ENCODE assay signal across 30 cellular contexts in the genomic region with DNA sequence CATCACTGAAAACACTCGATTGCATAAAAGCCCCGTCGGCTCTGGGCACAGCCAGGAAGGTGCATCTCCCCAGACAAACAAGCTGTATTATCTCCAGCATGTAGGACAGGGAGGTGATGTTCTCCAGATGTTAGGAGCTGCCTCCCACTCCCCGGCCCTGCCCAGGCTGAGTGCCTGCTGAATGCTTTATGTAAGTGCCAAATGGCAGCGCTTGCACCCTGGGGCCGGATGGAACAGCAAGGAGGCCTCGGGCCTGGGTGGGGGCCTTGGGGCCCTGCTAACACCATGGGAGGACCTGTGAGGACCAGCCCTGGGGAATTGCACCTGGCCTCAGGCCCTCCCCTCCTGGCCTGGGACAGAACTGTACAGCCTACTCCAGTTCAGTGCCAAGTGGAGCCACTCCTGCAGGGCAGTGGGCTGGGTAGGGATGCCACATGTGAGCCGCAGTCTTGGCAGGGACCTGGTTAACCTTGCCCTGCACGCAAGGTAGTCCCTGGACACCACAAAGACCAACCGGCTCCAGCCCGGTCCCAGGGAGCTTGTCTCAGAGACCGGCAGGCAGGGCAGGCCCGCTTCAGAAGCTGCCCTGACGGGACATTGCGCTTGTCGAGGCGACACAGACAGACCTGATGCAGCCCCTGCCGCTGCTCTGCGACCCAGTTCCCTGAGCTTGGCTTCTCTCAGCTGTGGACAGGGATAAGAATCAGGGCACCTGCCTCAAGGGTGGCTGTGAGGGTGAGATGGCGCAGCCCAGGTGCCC. TPM values are rescaled to one million over a fixed set of nuclear protein-coding genes. Genes with fewer than 3 reads are reported as not detected.
DNase-seq lines count a peak whose midpoint lies in the region; ATAC-seq and TF ChIP-seq lines count a peak whose summit lies in the region.
"Had no signal": no experiment of that assay in that cellular context is flagged by ENCODE, and none has a peak within 500 bp of the region (broad histone marks: within the 10 kb centered on the region; RNA-seq: fewer than 3 reads in every experiment).

No MANE protein-coding gene starts in this region.

- no peaks in the 10 kb centered on the region for H3K36me3 Mint-ChIP-seq in activated naive CD4-positive, alpha-beta T cell treated with anti-CD3 and anti-CD28 coated beads, Interleukin-2, amount 10 ng/mL, durations not matched to agents 7 days and 5 days
- no peaks in the 10 kb centered on the region for H3K36me3 Mint-ChIP-seq in activated naive CD4-positive, alpha-beta T cell treated with anti-CD3 and anti-CD28 coated beads for 36 hours (ENCODE audit: low read depth)
- no peaks in the 10 kb centered on the region for H3K36me3 Mint-ChIP-seq in chondrocyte (ENCODE audit: low read depth)
- no peaks in the 10 kb centered on the region for H3K36me3 Mint-ChIP-seq in progenitor cell of endocrine pancreas (ENCODE audit: insufficient read depth)
- H3K36me3 Mint-ChIP-seq: CD8-positive, alpha-beta memory T cell; naive B cell had no signal

- no peak for TF ChIP-seq POLR2A in adrenal gland (IDR thresholded peaks at IDR 0.05)

- peaks cover 19% of the 10 kb centered on the region for H3K4me1 Mint-ChIP-seq in activated naive CD4-positive, alpha-beta T cell treated with anti-CD3 and anti-CD28 coated beads, Interleukin-2, amount 10 ng/mL, durations not matched to agents 7 days and 5 days
- H3K4me1 Mint-ChIP-seq in activated naive CD4-positive, alpha-beta T cell treated with anti-CD3 and anti-CD28 coated beads for 36 hours (ENCODE audit: low read depth), result peaks cover 18% of the 10 kb centered on the region
- H3K4me1 Mint-ChIP-seq in chondrocyte (ENCODE audit: low read depth) (peaks cover 21% of the 10 kb centered on the region), progenitor cell of endocrine pancreas (ENCODE audit: low read depth) (peaks cover 30% of the 10 kb centered on the region)

- no peaks in the 10 kb centered on the region for H3K9me3 Mint-ChIP-seq in activated naive CD4-positive, alpha-beta T cell treated with anti-CD3 and anti-CD28 coated beads, Interleukin-2, amount 10 ng/mL, durations not matched to agents 7 days and 5 days
- H3K9me3 Mint-ChIP-seq in activated naive CD4-positive, alpha-beta T cell treated with anti-CD3 and anti-CD28 coated beads for 36 hours, result no peaks in the 10 kb centered on the region
- H3K9me3 Mint-ChIP-seq in chondrocyte (ENCODE audit: low read depth), result no peaks in the 10 kb centered on the region
- H3K9me3 Mint-ChIP-seq in progenitor cell of endocrine pancreas (ENCODE audit: low read depth), result no peaks in the 10 kb centered on the region
- H3K9me3 Mint-ChIP-seq: activated T-cell treated with anti-CD3 and anti-CD28 coated beads, Interleukin-2, amount 50 U/mL, for 4 hours; CD8-positive, alpha-beta memory T cell; effector memory CD8-positive, alpha-beta T cell; naive B cell had no signal

- no peak overlapping the region for H3K4me3 ChIP-seq in lower lobe of right lung
- peak overlapping the region in 1 of 2 donors; percentile 12 for H3K4me3 ChIP-seq in stomach smooth muscle (ENCODE audit: low read length in 2 of 2)
- no peak overlapping the region for H3K4me3 ChIP-seq in adrenal gland
- H3K4me3 ChIP-seq: esophagus muscularis mucosa, ovary, thyroid gland had no signal

- H3K27ac ChIP-seq in lower lobe of right lung (peak overlapping the region; percentile 83), stomach smooth muscle (ENCODE audit: low read length) (peak overlapping the region; percentile 58), adrenal gland (peak overlapping the region in 1 of 5 donors; percentile 89)

- no peaks in the 10 kb centered on the region for H3K36me3 ChIP-seq in lower lobe of right lung
- no peaks in the 10 kb centered on the region for H3K36me3 ChIP-seq in stomach smooth muscle (ENCODE audit: control insufficient read depth in 2 of 2, insufficient read depth in 2 of 2, low read length in 2 of 2)
- no peaks in the 10 kb centered on the region for H3K36me3 ChIP-seq in adrenal gland (replicated peaks in 1 of 2)
- H3K36me3 ChIP-seq: esophagus muscularis mucosa, ovary, thyroid gland had no signal

- no peak for TF ChIP-seq CTCF in chondrocyte (IDR thresholded peaks at IDR 0.05)
- no peak for TF ChIP-seq CTCF in lower lobe of right lung (IDR thresholded peaks at IDR 0.05)
- no peak for TF ChIP-seq CTCF in adrenal gland (IDR thresholded peaks at IDR 0.05)
- no peak for TF ChIP-seq CTCF in progenitor cell of endocrine pancreas (IDR thresholded peaks at IDR 0.05; ENCODE audit: unreplicated experiment)

- H3K9me3 ChIP-seq in lower lobe of right lung (no peaks in the 10 kb centered on the region), stomach smooth muscle (ENCODE audit: control insufficient read depth in 2 of 2, low read length in 2 of 2) (no peaks in the 10 kb centered on the region), adrenal gland (replicated peaks in 1 of 3) (no peaks in the 10 kb centered on the region)
- H3K9me3 ChIP-seq: esophagus muscularis mucosa, ovary, thyroid gland had no signal

- intact Hi-C loops in activated naive CD4-positive, alpha-beta T cell treated with anti-CD3 and anti-CD28 coated beads for 36 hours (cut with micrococcal nuclease), result no loop called here
- intact Hi-C loops in lower lobe of right lung (cut with DNase I), result no loop called here
- intact Hi-C loops in adrenal gland (cut with DNase I), result no loop called here

- no peak overlapping the region for H3K9ac ChIP-seq in stomach smooth muscle (ENCODE audit: low read length in 2 of 2)

- WGBS in adrenal gland, 4 donors, result 86 to 92% (median 87%) methylated on average over 9 to 20 of the region's 20 CpGs

- ATAC-seq in lower lobe of right lung (no peak), HG02840 (IDR thresholded peaks at IDR 0.05; ENCODE audit: low FRiP score, unreplicated experiment) (no peak)
- ATAC-seq: activated T-cell treated with anti-CD3 and anti-CD28 coated beads, Interleukin-2, amount 50 U/mL, for 4 hours; effector memory CD8-positive, alpha-beta T cell; Panc1; stimulated activated naive CD8-positive, alpha-beta T cell treated with anti-CD3 and anti-CD28 coated beads, Interleukin-15, Interleukin-2, amounts not matched to agents 100 U/mL and 50 U/mL, for 24 hours; T-helper 17 cell had no signal

- peak overlapping the region; percentile 11 for H3K27ac Mint-ChIP-seq in activated naive CD4-positive, alpha-beta T cell treated with anti-CD3 and anti-CD28 coated beads, Interleukin-2, amount 10 ng/mL, durations not matched to agents 7 days and 5 days
- no peak overlapping the region for H3K27ac Mint-ChIP-seq in activated naive CD4-positive, alpha-beta T cell treated with anti-CD3 and anti-CD28 coated beads for 36 hours
- H3K27ac Mint-ChIP-seq in chondrocyte (ENCODE audit: unreplicated experiment) (no peak overlapping the region), progenitor cell of endocrine pancreas (no peak overlapping the region)
- H3K27ac Mint-ChIP-seq: effector memory CD8-positive, alpha-beta T cell; naive B cell; T-helper 17 cell had no signal

- no peak overlapping the region for H3K4me3 Mint-ChIP-seq in activated naive CD4-positive, alpha-beta T cell treated with anti-CD3 and anti-CD28 coated beads, Interleukin-2, amount 10 ng/mL, durations not matched to agents 7 days and 5 days
- H3K4me3 Mint-ChIP-seq in activated naive CD4-positive, alpha-beta T cell treated with anti-CD3 and anti-CD28 coated beads for 36 hours, result no peak overlapping the region
- H3K4me3 Mint-ChIP-seq in chondrocyte (ENCODE audit: unreplicated experiment), result no peak overlapping the region
- H3K4me3 Mint-ChIP-seq in progenitor cell of endocrine pancreas (ENCODE audit: low read depth), result no peak overlapping the region
- H3K4me3 Mint-ChIP-seq: activated T-cell treated with anti-CD3 and anti-CD28 coated beads, Interleukin-2, amount 50 U/mL, for 4 hours; effector memory CD8-positive, alpha-beta T cell; naive B cell; T-helper 17 cell had no signal

- DNase-seq in activated naive CD4-positive, alpha-beta T cell treated with anti-CD3 and anti-CD28 coated beads, Interleukin-2, amount 10 ng/mL, durations not matched to agents 7 days and 5 days, result no peak
- no peak for DNase-seq in activated naive CD4-positive, alpha-beta T cell treated with anti-CD3 and anti-CD28 coated beads for 36 hours
- DNase-seq in chondrocyte (ENCODE audit: low spot score) (peak; percentile 92), lower lobe of right lung (no peak), adrenal gland (no peak), progenitor cell of endocrine pancreas (ENCODE audit: low spot score, unreplicated experiment) (no peak)
- DNase-seq: activated naive CD4-positive, alpha-beta T cell treated with anti-CD3 and anti-CD28 coated beads, Interleukin-2, amount 50 U/mL, for 16 hours; activated T-cell treated with anti-CD3 and anti-CD28 coated beads, Interleukin-2, amount 50 U/mL, for 4 hours; CD8-positive, alpha-beta memory T cell; effector memory CD8-positive, alpha-beta T cell; kidney; mesenchymal stem cell; naive B cell; NCI-H1048; NCI-H2029; NCI-H526 treated with DMSO at 0.1 percent for 48 hours; stimulated activated CD4-positive, alpha-beta T cell treated with anti-CD3 and anti-CD28 coated beads, Interleukin-15, amount 100 ng/mL, for 24 hours; stimulated activated naive CD8-positive, alpha-beta T cell treated with anti-CD3 and anti-CD28 coated beads, Interleukin-15, Interleukin-2, amounts not matched to agents 100 U/mL and 50 U/mL, for 24 hours; T-helper 17 cell; thyroid gland had no signal

- H3K27me3 Mint-ChIP-seq in activated naive CD4-positive, alpha-beta T cell treated with anti-CD3 and anti-CD28 coated beads, Interleukin-2, amount 10 ng/mL, durations not matched to agents 7 days and 5 days, result peaks cover 23% of the 10 kb centered on the region
- no peaks in the 10 kb centered on the region for H3K27me3 Mint-ChIP-seq in activated naive CD4-positive, alpha-beta T cell treated with anti-CD3 and anti-CD28 coated beads for 36 hours (ENCODE audit: low read depth)
- H3K27me3 Mint-ChIP-seq in chondrocyte (ENCODE audit: low read depth) (peaks cover 10% of the 10 kb centered on the region), progenitor cell of endocrine pancreas (peaks cover 6% of the 10 kb centered on the region)
- H3K27me3 Mint-ChIP-seq: CD8-positive, alpha-beta memory T cell; T-helper 17 cell had no signal

- CTCF ChIA-PET in activated naive CD4-positive, alpha-beta T cell treated with anti-CD3 and anti-CD28 coated beads, Interleukin-2, amount 10 ng/mL, durations not matched to agents 7 days and 5 days (lab: Charles Lee), result no interaction called here
- CTCF ChIA-PET in activated naive CD4-positive, alpha-beta T cell treated with anti-CD3 and anti-CD28 coated beads for 36 hours (lab: Charles Lee), result interaction anchor here (0.6 kb wide), 1 partner anchor 25 kb away, joined by 3 read pairs; no protein-coding TSS in a partner anchor

- H3K27me3 ChIP-seq in lower lobe of right lung (ENCODE audit: low read depth) (no peaks in the 10 kb centered on the region), stomach smooth muscle (ENCODE audit: control insufficient read depth in 1 of 2, insufficient read depth in 2 of 2, low read length in 2 of 2) (no peaks in the 10 kb centered on the region), adrenal gland (no peaks in the 10 kb centered on the region)
- H3K27me3 ChIP-seq: esophagus muscularis mucosa, ovary, thyroid gland had no signal

- H3K4me1 ChIP-seq in lower lobe of right lung (peaks cover 55% of the 10 kb centered on the region), stomach smooth muscle (ENCODE audit: control insufficient read depth, insufficient read depth, low read length) (peaks cover 38% of the 10 kb centered on the region), adrenal gland (replicated peaks in 1 of 2) (peaks cover 26 to 35% of the 10 kb centered on the region in 2 donors)

RNA-seq across cellular contexts. Expression of a gene that starts 35.3 kb away (rescaled TPM):
- 1 to 10 TPM; 8.0 to 8.6 TPM for total RNA-seq in activated naive CD4-positive, alpha-beta T cell treated with anti-CD3 and anti-CD28 coated beads for 36 hours
- total RNA-seq in chondrocyte (6.6 to 10.1 TPM (median 9.1 TPM) in 3 replicates), lower lobe of right lung (60.6 TPM), adrenal gland (10 to 100 TPM in 7 of 8 donors, 1 to 10 TPM in 1; 9.6 to 42.4 (median 22.6) TPM), progenitor cell of endocrine pancreas (34.2 and 40.3 TPM in 2 replicates)
- 10 to 100 TPM; 14.6 to 24.8 (median 17.0) TPM for polyA plus RNA-seq in adrenal gland

RNA-seq across cellular contexts. Expression of a gene that starts 45.6 kb away (rescaled TPM):
- under 1 TPM in 1 of 2 experiments, not detected in 1; 0.10 TPM for total RNA-seq in activated naive CD4-positive, alpha-beta T cell treated with anti-CD3 and anti-CD28 coated beads for 36 hours
- total RNA-seq in chondrocyte (not detected in 3 replicates), lower lobe of right lung (8.5 TPM), adrenal gland (1 to 10 TPM in 7 of 8 donors, under 1 TPM in 1; 0.06 to 7.0 (median 3.0) TPM), progenitor cell of endocrine pancreas (not detected in 2 replicates)
- 1 to 10 TPM; 2.2 to 7.8 (median 5.8) TPM for polyA plus RNA-seq in adrenal gland
- total RNA-seq: A172, SK-MEL-5 had no signal

RNA-seq across cellular contexts. Expression of a gene that starts 59.6 kb away (rescaled TPM):
- not detected for total RNA-seq in activated naive CD4-positive, alpha-beta T cell treated with anti-CD3 and anti-CD28 coated beads for 36 hours
- total RNA-seq in chondrocyte, result not detected in 3 replicates
- total RNA-seq in lower lobe of right lung, result not detected
- not detected for total RNA-seq in adrenal gland
- polyA plus RNA-seq in adrenal gland, result not detected
- total RNA-seq in progenitor cell of endocrine pancreas, result not detected in 2 replicates
- total RNA-seq: A172; activated CD8-positive, alpha-beta memory T cell treated with anti-CD3 and anti-CD28 coated beads for 36 hours; activated T-cell treated with anti-CD3 and anti-CD28 coated beads, Interleukin-2, amount 50 U/mL, for 4 hours; CD8-positive, alpha-beta memory T cell; esophagus muscularis mucosa; glomerular endothelial cell; kidney; ovary; sciatic nerve; SK-MEL-5; thyroid gland had no signal
- polyA plus RNA-seq: CD8-positive, alpha-beta memory T cell; ovary had no signal
